In genomic region chr12:51721281-51721940, GRCh38 we compare ENCODE assay signal across 8 cellular contexts.
DNase-seq lines count a peak whose midpoint lies in the region; ATAC-seq and TF ChIP-seq lines count a peak whose summit lies in the region.

No MANE protein-coding gene starts in this region.

- ATAC-seq in HG02884 (IDR thresholded peaks at IDR 0.05; ENCODE audit: unreplicated experiment) (no peak), PC-3 (no peak), HG03108 (IDR thresholded peaks at IDR 0.05; ENCODE audit: unreplicated experiment) (no peak)

- no peaks in the 10 kb centered on the region for H3K79me2 ChIP-seq in PC-3 (ENCODE audit: low read length)

- TF ChIP-seq CTCF in sigmoid colon (IDR thresholded peaks at IDR 0.05) (no peak), PC-3 (conservative IDR thresholded peaks at IDR 0.05; ENCODE audit: low read depth, low read length) (no peak)

- H3K9ac ChIP-seq in PC-3 (ENCODE audit: low read length) = no peak overlapping the region

- no peaks in the 10 kb centered on the region for H3K4me1 Mint-ChIP-seq in activated T-helper 1 cell treated with anti-CD3 and anti-CD28 coated beads, Interleukin-12 subunit alpha, Interleukin-12 subunit beta, Interleukin-2, Interleukin-4 antibody, amounts not matched to agents 30 ng/mL and 10 ng/mL and 1 ng/mL, durations not matched to agents 14 hours and 24 hours and 36 hours (ENCODE audit: low read depth)

- no peak overlapping the region for H3K27ac Mint-ChIP-seq in activated T-helper 1 cell treated with anti-CD3 and anti-CD28 coated beads, Interleukin-12 subunit alpha, Interleukin-12 subunit beta, Interleukin-2, Interleukin-4 antibody, amounts not matched to agents 30 ng/mL and 10 ng/mL and 1 ng/mL, durations not matched to agents 14 hours and 24 hours and 36 hours

- H3K27me3 ChIP-seq in sigmoid colon (peaks cover 0 to 28% (median 18%) of the 10 kb centered on the region in 3 donors), PC-3 (ENCODE audit: low read length) (no peaks in the 10 kb centered on the region)

- H3F3A ChIP-seq in PC-3 (ENCODE audit: low read length, unreplicated experiment) = no peaks in the 10 kb centered on the region

- DNase-seq in GM19238 (ENCODE audit: insufficient read length, low spot score) (peak; percentile 9), germinal center (ENCODE audit: low spot score) (peak; percentile 27), sigmoid colon (peak; percentile 70), PC-3 (no peak), NCI-H446 (lab: John Stamatoyannopoulos, UW) (no peak)
- peak; percentile 4 for DNase-seq in activated T-helper 1 cell treated with anti-CD3 and anti-CD28 coated beads, Interleukin-12 subunit alpha, Interleukin-12 subunit beta, Interleukin-2, Interleukin-4 antibody, amounts not matched to agents 30 ng/mL and 10 ng/mL and 1 ng/mL, durations not matched to agents 14 hours and 24 hours and 36 hours (ENCODE audit: low spot score)

- no peaks in the 10 kb centered on the region for H4K20me1 ChIP-seq in PC-3 (ENCODE audit: low read length)

- H2AFZ ChIP-seq in PC-3 (ENCODE audit: low read length) = no peak overlapping the region

- H3K9me2 ChIP-seq in PC-3 (replicated peaks; ENCODE audit: low read length) = no peaks in the 10 kb centered on the region

- POLR2A ChIA-PET in PC-3 (lab: Charles Lee; ENCODE audit: unreplicated experiment) = no interaction called here

- intact Hi-C loops in activated T-helper 1 cell treated with anti-CD3 and anti-CD28 coated beads, Interleukin-12 subunit alpha, Interleukin-12 subunit beta, Interleukin-2, Interleukin-4 antibody, amounts not matched to agents 30 ng/mL and 10 ng/mL and 1 ng/mL, durations not matched to agents 14 hours and 24 hours and 36 hours (cut with micrococcal nuclease) = no loop called here
- intact Hi-C loops in sigmoid colon (cut with DNase I) = no loop called here
- intact Hi-C loops in PC-3 (cut with micrococcal nuclease) = no loop called here

- TF ChIP-seq POLR2A in sigmoid colon (IDR thresholded peaks at IDR 0.05) = no peak

- H3K4me3 ChIP-seq in sigmoid colon = peak overlapping the region in 3 of 4 donors; percentile 4 to 27 (median 25)
- no peak overlapping the region for H3K4me3 ChIP-seq in PC-3 (ENCODE audit: low read length)

- H3K27me3 Mint-ChIP-seq in activated T-helper 1 cell treated with anti-CD3 and anti-CD28 coated beads, Interleukin-12 subunit alpha, Interleukin-12 subunit beta, Interleukin-2, Interleukin-4 antibody, amounts not matched to agents 30 ng/mL and 10 ng/mL and 1 ng/mL, durations not matched to agents 14 hours and 24 hours and 36 hours (ENCODE audit: insufficient read depth) = peaks cover 49% of the 10 kb centered on the region

- WGBS in sigmoid colon, 2 donors = 27 to 77% methylated on average over 44 of the region's 44 CpGs

- no peak for TF ChIP-seq EP300 in sigmoid colon (IDR thresholded peaks at IDR 0.05)

- H3K36me3 Mint-ChIP-seq in activated T-helper 1 cell treated with anti-CD3 and anti-CD28 coated beads, Interleukin-12 subunit alpha, Interleukin-12 subunit beta, Interleukin-2, Interleukin-4 antibody, amounts not matched to agents 30 ng/mL and 10 ng/mL and 1 ng/mL, durations not matched to agents 14 hours and 24 hours and 36 hours (ENCODE audit: low read depth) = no peaks in the 10 kb centered on the region

- BruUV-seq in PC-3 (replicated peaks; lab: Mats Ljungman, UMichigan) = no TSS peak

- H3K9me3 ChIP-seq in sigmoid colon (no peaks in the 10 kb centered on the region), PC-3 (ENCODE audit: low read length) (no peaks in the 10 kb centered on the region)

- H3K27ac ChIP-seq in sigmoid colon (no peak overlapping the region), PC-3 (ENCODE audit: low read length) (no peak overlapping the region)

- CTCF ChIA-PET in PC-3 (lab: Charles Lee) = no interaction called here

- H3K4me2 ChIP-seq in PC-3 (ENCODE audit: low read length) = no peak overlapping the region

- H3K9me3 Mint-ChIP-seq in activated T-helper 1 cell treated with anti-CD3 and anti-CD28 coated beads, Interleukin-12 subunit alpha, Interleukin-12 subunit beta, Interleukin-2, Interleukin-4 antibody, amounts not matched to agents 30 ng/mL and 10 ng/mL and 1 ng/mL, durations not matched to agents 14 hours and 24 hours and 36 hours = no peaks in the 10 kb centered on the region

- H3K4me3 Mint-ChIP-seq in activated T-helper 1 cell treated with anti-CD3 and anti-CD28 coated beads, Interleukin-12 subunit alpha, Interleukin-12 subunit beta, Interleukin-2, Interleukin-4 antibody, amounts not matched to agents 30 ng/mL and 10 ng/mL and 1 ng/mL, durations not matched to agents 14 hours and 24 hours and 36 hours = peak overlapping the region; percentile 22

- H3K36me3 ChIP-seq in sigmoid colon = no peaks in the 10 kb centered on the region
- H3K36me3 ChIP-seq in PC-3 (ENCODE audit: low read depth, low read length) = no peaks in the 10 kb centered on the region

- H3K4me1 ChIP-seq in sigmoid colon (peaks cover 0 to 9% (median 8%) of the 10 kb centered on the region in 4 donors), PC-3 (ENCODE audit: insufficient read depth, low read length) (no peaks in the 10 kb centered on the region)

Comparison
In these comparisons a context has a peak if more than half of its experiments do, and no peak if none do; other contexts are left out.
1. DNase-seq: peak in GM19238 (single experiment), activated T-helper 1 cell treated with anti-CD3 and anti-CD28 coated beads, Interleukin-12 subunit alpha, Interleukin-12 subunit beta, Interleukin-2, Interleukin-4 antibody, amounts not matched to agents 30 ng/mL and 10 ng/mL and 1 ng/mL, durations not matched to agents 14 hours and 24 hours and 36 hours (single experiment), germinal center (single experiment) and sigmoid colon (single experiment); none in PC-3 (single experiment) and NCI-H446 (0 of 2).